Comparison of ENCODE assay signal across 1 cellular context in the genomic region with DNA sequence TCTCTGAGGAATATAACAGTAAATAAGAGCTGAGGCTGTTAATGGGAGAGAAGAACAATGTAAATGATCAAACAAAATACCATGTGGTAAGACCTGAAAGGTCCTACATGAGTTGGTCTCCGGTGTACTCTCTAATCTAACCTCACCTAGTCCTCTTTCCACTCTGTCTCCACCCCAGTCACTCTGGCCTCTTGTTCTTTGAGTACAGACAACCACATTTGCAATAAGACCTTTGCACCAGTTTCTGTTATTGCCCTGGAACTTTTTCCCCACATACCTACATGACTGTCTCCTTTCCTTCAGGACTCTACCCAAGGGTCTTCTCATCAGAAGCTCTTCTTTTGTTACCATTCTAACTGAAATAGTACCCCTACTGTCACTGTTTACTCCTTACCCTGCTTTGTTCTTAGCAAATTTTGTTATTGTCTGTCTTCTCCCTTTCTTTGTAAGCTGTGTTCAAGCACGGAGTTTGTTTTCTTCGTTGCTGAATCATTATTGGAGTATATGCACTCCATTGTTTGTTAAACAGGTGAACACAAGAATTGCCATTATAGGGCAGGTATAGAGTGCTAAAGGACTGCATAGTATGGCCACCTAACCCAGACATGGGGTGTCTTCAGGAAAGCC.
A peak's percentile ranks its signal among the peaks of the same experiment; 100 is the strongest.
TF ChIP-seq lines count a peak whose summit lies in the region.

No MANE protein-coding gene starts in this region.

TF ChIP-seq in HepG2, 621 proteins besides CTCF, POLR2A, EP300 and RAD21 (continued from another document and continues in another):
- TF ChIP-seq THYN1 (CRISPR knock-in tag; IDR thresholded peaks at IDR 0.05; ENCODE audit: borderline replicate concordance, low read depth): no peak
- TF ChIP-seq EZH2 (conservative IDR thresholded peaks at IDR 0.05; ENCODE audit: low read depth, low read length): no peak
- TF ChIP-seq, protein P1, sequence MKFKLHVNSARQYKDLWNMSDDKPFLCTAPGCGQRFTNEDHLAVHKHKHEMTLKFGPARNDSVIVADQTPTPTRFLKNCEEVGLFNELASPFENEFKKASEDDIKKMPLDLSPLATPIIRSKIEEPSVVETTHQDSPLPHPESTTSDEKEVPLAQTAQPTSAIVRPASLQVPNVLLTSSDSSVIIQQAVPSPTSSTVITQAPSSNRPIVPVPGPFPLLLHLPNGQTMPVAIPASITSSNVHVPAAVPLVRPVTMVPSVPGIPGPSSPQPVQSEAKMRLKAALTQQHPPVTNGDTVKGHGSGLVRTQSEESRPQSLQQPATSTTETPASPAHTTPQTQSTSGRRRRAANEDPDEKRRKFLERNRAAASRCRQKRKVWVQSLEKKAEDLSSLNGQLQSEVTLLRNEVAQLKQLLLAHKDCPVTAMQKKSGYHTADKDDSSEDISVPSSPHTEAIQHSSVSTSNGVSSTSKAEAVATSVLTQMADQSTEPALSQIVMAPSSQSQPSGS (CRISPR knock-in tag; IDR thresholded peaks at IDR 0.05): no peak
- TF ChIP-seq KAT2B (IDR thresholded peaks at IDR 0.05; ENCODE audit: borderline replicate concordance, low read depth, low read length): no peak
- TF ChIP-seq MEF2D (CRISPR knock-in tag; IDR thresholded peaks at IDR 0.05): peak; percentile 38; the same call in 1 of the 2 replicates
- no peak for TF ChIP-seq ZBTB1 (CRISPR knock-in tag; IDR thresholded peaks at IDR 0.05; ENCODE audit: borderline replicate concordance)
- TF ChIP-seq TEF (CRISPR knock-in tag; IDR thresholded peaks at IDR 0.05): no peak
- no peak for TF ChIP-seq ARNT (IDR thresholded peaks at IDR 0.05)
- TF ChIP-seq KLF15 (CRISPR knock-in tag; IDR thresholded peaks at IDR 0.05; ENCODE audit: borderline replicate concordance): no peak
- TF ChIP-seq MEIS2 (CRISPR knock-in tag; IDR thresholded peaks at IDR 0.05): no peak
- no peak for TF ChIP-seq ATM (IDR thresholded peaks at IDR 0.05; ENCODE audit: borderline replicate concordance)
- TF ChIP-seq ZNF234 (CRISPR knock-in tag; conservative IDR thresholded peaks at IDR 0.05): no peak
- TF ChIP-seq ZNF263 (CRISPR knock-in tag; IDR thresholded peaks at IDR 0.05): no peak
- TF ChIP-seq ZNF333 (CRISPR knock-in tag; IDR thresholded peaks at IDR 0.05; ENCODE audit: borderline replicate concordance): no peak
- no peak for TF ChIP-seq ZSCAN22 (CRISPR knock-in tag; IDR thresholded peaks at IDR 0.05)
- no peak for TF ChIP-seq ATAD3A (CRISPR knock-in tag; IDR thresholded peaks at IDR 0.05)
- TF ChIP-seq NR1H2 (CRISPR knock-in tag; IDR thresholded peaks at IDR 0.05; ENCODE audit: borderline replicate concordance, low read depth): no peak
- TF ChIP-seq NFKB2 (CRISPR knock-in tag; IDR thresholded peaks at IDR 0.05; ENCODE audit: borderline replicate concordance): no peak
- no peak for TF ChIP-seq GLI4 (CRISPR knock-in tag; IDR thresholded peaks at IDR 0.05; ENCODE audit: borderline replicate concordance)
- no peak for TF ChIP-seq FOXM1 (CRISPR knock-in tag; IDR thresholded peaks at IDR 0.05)
- no peak for TF ChIP-seq EED (CRISPR knock-in tag; IDR thresholded peaks at IDR 0.05)
- no peak for TF ChIP-seq ZFAT (CRISPR knock-in tag; conservative IDR thresholded peaks at IDR 0.05)
- TF ChIP-seq JUNB (CRISPR knock-in tag; IDR thresholded peaks at IDR 0.05; ENCODE audit: borderline replicate concordance): no peak
- no peak for TF ChIP-seq ZSCAN31 (CRISPR knock-in tag; IDR thresholded peaks at IDR 0.05; ENCODE audit: low read depth)
- TF ChIP-seq FOXK1 (CRISPR knock-in tag; IDR thresholded peaks at IDR 0.05; ENCODE audit: borderline replicate concordance, low read depth): no peak
- no peak for TF ChIP-seq DDIT3 (CRISPR knock-in tag; IDR thresholded peaks at IDR 0.05)
- no peak for TF ChIP-seq PAF1 (CRISPR knock-in tag; IDR thresholded peaks at IDR 0.05)
- no peak for TF ChIP-seq ZFP36 (IDR thresholded peaks at IDR 0.05; ENCODE audit: borderline replicate concordance, low read depth, low read length, partially characterized antibody)
- TF ChIP-seq NFYC (CRISPR knock-in tag; IDR thresholded peaks at IDR 0.05): no peak
- TF ChIP-seq CBFB (CRISPR knock-in tag; IDR thresholded peaks at IDR 0.05): peak; percentile 58
- no peak for TF ChIP-seq MAFK (conservative IDR thresholded peaks at IDR 0.05 in 1 of 2, IDR thresholded peaks at IDR 0.05 in 1 of 2; ENCODE audit: low read length in 2 of 2)
- no peak for TF ChIP-seq RFXANK (CRISPR knock-in tag; IDR thresholded peaks at IDR 0.05)
- TF ChIP-seq ZNF614 (CRISPR knock-in tag; IDR thresholded peaks at IDR 0.05; ENCODE audit: borderline replicate concordance): peak; percentile 70; the same call in 1 of the 2 replicates
- no peak for TF ChIP-seq PHB2 (IDR thresholded peaks at IDR 0.05; ENCODE audit: partially characterized antibody)
- no peak for TF ChIP-seq ZNF350 (CRISPR knock-in tag; IDR thresholded peaks at IDR 0.05; ENCODE audit: borderline replicate concordance, low read depth)
- TF ChIP-seq, protein P2, sequence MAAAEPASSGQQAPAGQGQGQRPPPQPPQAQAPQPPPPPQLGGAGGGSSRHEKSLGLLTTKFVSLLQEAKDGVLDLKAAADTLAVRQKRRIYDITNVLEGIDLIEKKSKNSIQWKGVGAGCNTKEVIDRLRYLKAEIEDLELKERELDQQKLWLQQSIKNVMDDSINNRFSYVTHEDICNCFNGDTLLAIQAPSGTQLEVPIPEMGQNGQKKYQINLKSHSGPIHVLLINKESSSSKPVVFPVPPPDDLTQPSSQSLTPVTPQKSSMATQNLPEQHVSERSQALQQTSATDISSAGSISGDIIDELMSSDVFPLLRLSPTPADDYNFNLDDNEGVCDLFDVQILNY (CRISPR knock-in tag; conservative IDR thresholded peaks at IDR 0.05): no peak
- TF ChIP-seq ARHGAP35 (CRISPR knock-in tag; IDR thresholded peaks at IDR 0.05; ENCODE audit: borderline replicate concordance): no peak
- TF ChIP-seq TARDBP (CRISPR knock-in tag; IDR thresholded peaks at IDR 0.05): no peak
- TF ChIP-seq ZNF619 (CRISPR knock-in tag; IDR thresholded peaks at IDR 0.05): no peak
- peak; percentile 35 for TF ChIP-seq POGZ (CRISPR knock-in tag; IDR thresholded peaks at IDR 0.05)
- TF ChIP-seq ZNF563 (CRISPR knock-in tag; IDR thresholded peaks at IDR 0.05): no peak
- peak; percentile 76 for TF ChIP-seq RARA (CRISPR knock-in tag; IDR thresholded peaks at IDR 0.05)
- TF ChIP-seq DNMT1 (CRISPR knock-in tag; IDR thresholded peaks at IDR 0.05): no peak
- TF ChIP-seq ARID4A (CRISPR knock-in tag; IDR thresholded peaks at IDR 0.05; ENCODE audit: borderline replicate concordance): peak; percentile 55; the same call in 1 of the 2 replicates
- TF ChIP-seq REST (IDR thresholded peaks at IDR 0.05; ENCODE audit: borderline replicate concordance in 1 of 2, low read depth in 1 of 2, low read length in 2 of 2): no peak
- TF ChIP-seq SOX5 (CRISPR knock-in tag; IDR thresholded peaks at IDR 0.05; ENCODE audit: borderline replicate concordance): peak; percentile 89
- no peak for TF ChIP-seq KLF13 (CRISPR knock-in tag; IDR thresholded peaks at IDR 0.05)
- no peak for TF ChIP-seq ZNF775 (CRISPR knock-in tag; IDR thresholded peaks at IDR 0.05; ENCODE audit: borderline replicate concordance)
- TF ChIP-seq, protein P3, sequence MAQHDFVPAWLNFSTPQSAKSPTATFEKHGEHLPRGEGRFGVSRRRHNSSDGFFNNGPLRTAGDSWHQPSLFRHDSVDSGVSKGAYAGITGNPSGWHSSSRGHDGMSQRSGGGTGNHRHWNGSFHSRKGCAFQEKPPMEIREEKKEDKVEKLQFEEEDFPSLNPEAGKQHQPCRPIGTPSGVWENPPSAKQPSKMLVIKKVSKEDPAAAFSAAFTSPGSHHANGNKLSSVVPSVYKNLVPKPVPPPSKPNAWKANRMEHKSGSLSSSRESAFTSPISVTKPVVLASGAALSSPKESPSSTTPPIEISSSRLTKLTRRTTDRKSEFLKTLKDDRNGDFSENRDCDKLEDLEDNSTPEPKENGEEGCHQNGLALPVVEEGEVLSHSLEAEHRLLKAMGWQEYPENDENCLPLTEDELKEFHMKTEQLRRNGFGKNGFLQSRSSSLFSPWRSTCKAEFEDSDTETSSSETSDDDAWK (CRISPR knock-in tag; IDR thresholded peaks at IDR 0.05): no peak
- TF ChIP-seq ZNF549 (CRISPR knock-in tag; IDR thresholded peaks at IDR 0.05): no peak
- no peak for TF ChIP-seq SPEN (CRISPR knock-in tag; IDR thresholded peaks at IDR 0.05; ENCODE audit: low read depth)
- TF ChIP-seq RBM22 (optimal IDR thresholded peaks at IDR 0.05; ENCODE audit: low read length): no peak
- no peak for TF ChIP-seq BORCS8-MEF2B (CRISPR knock-in tag; IDR thresholded peaks at IDR 0.05)
- TF ChIP-seq SMAD9 (CRISPR knock-in tag; IDR thresholded peaks at IDR 0.05): no peak
- TF ChIP-seq TBX3 (IDR thresholded peaks at IDR 0.05; ENCODE audit: borderline replicate concordance): no peak
- no peak for TF ChIP-seq HMGA1 (CRISPR knock-in tag; conservative IDR thresholded peaks at IDR 0.05)
- TF ChIP-seq, protein P4, sequence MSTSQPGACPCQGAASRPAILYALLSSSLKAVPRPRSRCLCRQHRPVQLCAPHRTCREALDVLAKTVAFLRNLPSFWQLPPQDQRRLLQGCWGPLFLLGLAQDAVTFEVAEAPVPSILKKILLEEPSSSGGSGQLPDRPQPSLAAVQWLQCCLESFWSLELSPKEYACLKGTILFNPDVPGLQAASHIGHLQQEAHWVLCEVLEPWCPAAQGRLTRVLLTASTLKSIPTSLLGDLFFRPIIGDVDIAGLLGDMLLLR (CRISPR knock-in tag; IDR thresholded peaks at IDR 0.05): no peak
- TF ChIP-seq SUZ12 (IDR thresholded peaks at IDR 0.05; ENCODE audit: low read depth, low read length): no peak
- no peak for TF ChIP-seq ZNF468 (CRISPR knock-in tag; IDR thresholded peaks at IDR 0.05)
- TF ChIP-seq ZNF101 (CRISPR knock-in tag; IDR thresholded peaks at IDR 0.05; ENCODE audit: borderline replicate concordance, low read depth): no peak
- peak; percentile 24; the same call in 1 of the 2 replicates for TF ChIP-seq ZFX (CRISPR knock-in tag; IDR thresholded peaks at IDR 0.05; ENCODE audit: low read depth)
- TF ChIP-seq SRF (IDR thresholded peaks at IDR 0.05; ENCODE audit: low read depth, low read length): no peak
- TF ChIP-seq ZFP90 (CRISPR knock-in tag; IDR thresholded peaks at IDR 0.05; ENCODE audit: borderline replicate concordance): no peak
